In genomic region chr1:98468111-98468717, GRCh38 we compare ENCODE assay signal across 1 cellular context.
TF ChIP-seq lines count a peak whose summit lies in the region.

No MANE protein-coding gene starts in this region.

TF ChIP-seq in endothelial cell of umbilical vein, 7 proteins besides CTCF, POLR2A, EP300 and RAD21:
- TF ChIP-seq EZH2 (IDR thresholded peaks at IDR 0.05; ENCODE audit: borderline replicate concordance, low read depth, low read length, severe bottlenecking) (no peak), MAX (IDR thresholded peaks at IDR 0.05; ENCODE audit: insufficient read depth, insufficient read length) (no peak), JUN (IDR thresholded peaks at IDR 0.05; ENCODE audit: borderline replicate concordance, insufficient read depth, insufficient read length, low read depth) (no peak), FOS (IDR thresholded peaks at IDR 0.05; ENCODE audit: borderline replicate concordance, insufficient read depth, low read length) (no peak), MYC (IDR thresholded peaks at IDR 0.05; ENCODE audit: low read depth, low read length) (no peak), GATA2 (IDR thresholded peaks at IDR 0.05; ENCODE audit: insufficient read depth, insufficient read length, low read depth, low read length) (no peak), POLR2AphosphoS5 (IDR thresholded peaks at IDR 0.05; ENCODE audit: insufficient read depth, low read depth, low read length) (no peak)
